Comparison of ENCODE assay signal across 17 cellular contexts in genomic region chr17:29216181-29216580, GRCh38. TPM values are rescaled to one million over a fixed set of nuclear protein-coding genes. Genes with fewer than 3 reads are reported as not detected.
DNase-seq lines count a peak whose midpoint lies in the region; ATAC-seq and TF ChIP-seq lines count a peak whose summit lies in the region.
"Had no signal": no experiment of that assay in that cellular context is flagged by ENCODE, and none has a peak within 500 bp of the region (broad histone marks: within the 10 kb centered on the region; RNA-seq: fewer than 3 reads in every experiment).

No MANE protein-coding gene starts in this region.

- WGBS in esophagus muscularis mucosa = 75% methylated on average over 6 of the region's 6 CpGs
- 89% methylated on average over 6 of the region's 6 CpGs for WGBS in hepatocyte (ENCODE audit: low lambda C conversion rate, missing lambda C conversion rate)

- H3K27ac ChIP-seq in RWPE2 (ENCODE audit: poor library complexity, severe bottlenecking) = peak overlapping the region; percentile 13
- H3K27ac ChIP-seq in epithelial cell of prostate = peak overlapping the region; percentile 64
- no peak overlapping the region for H3K27ac ChIP-seq in CD8-positive, alpha-beta memory T cell (ENCODE audit: low read depth, low read length)
- H3K27ac ChIP-seq in esophagus muscularis mucosa (replicated peaks in 1 of 4) = no peak overlapping the region
- H3K27ac ChIP-seq in hepatocyte = no peak overlapping the region
- H3K27ac ChIP-seq: BLaER1 treated with 17β-estradiol and CSF1 and Interleukin-3, amounts not matched to agents 10 nM and 100 nM had no signal

- ATAC-seq in RWPE2 (ENCODE audit: low read depth) = no peak
- ATAC-seq: HepG2 had no signal

- peaks cover 26% of the 10 kb centered on the region for H3K4me1 ChIP-seq in RWPE2 (ENCODE audit: insufficient read depth, poor library complexity, severe bottlenecking)
- peaks cover 4% of the 10 kb centered on the region for H3K4me1 ChIP-seq in CD8-positive, alpha-beta memory T cell (ENCODE audit: insufficient read depth, low read length)
- peaks cover 0 to 9% (median 8%) of the 10 kb centered on the region in 4 donors for H3K4me1 ChIP-seq in esophagus muscularis mucosa
- H3K4me1 ChIP-seq in hepatocyte (ENCODE audit: insufficient read depth) = no peaks in the 10 kb centered on the region

- intact Hi-C loops in esophagus muscularis mucosa (cut with DNase I) = loop anchor here (5.0 kb wide), 2 partner anchors 34 to 76 kb away; partner anchors contain the start of genes MYO18A and NUFIP2

- POLR2A ChIA-PET in CD8-positive, alpha-beta memory T cell (lab: Charles Lee) = no interaction called here

- no peaks in the 10 kb centered on the region for H4K20me1 ChIP-seq in hepatocyte (ENCODE audit: insufficient read depth, poor library complexity, severe bottlenecking)
- H4K20me1 ChIP-seq: BLaER1 treated with 17β-estradiol and CSF1 and Interleukin-3, amounts not matched to agents 10 nM and 100 nM had no signal

- H3K27ac Mint-ChIP-seq in CD8-positive, alpha-beta memory T cell = no peak overlapping the region

- no peaks in the 10 kb centered on the region for H3K9me2 ChIP-seq in hepatocyte (replicated peaks; ENCODE audit: insufficient read depth)

- TF ChIP-seq CTCF in RWPE2 (IDR thresholded peaks at IDR 0.05; ENCODE audit: poor library complexity, severe bottlenecking) (no peak), esophagus muscularis mucosa (IDR thresholded peaks at IDR 0.05) (no peak), hepatocyte (IDR thresholded peaks at IDR 0.05; ENCODE audit: poor library complexity) (no peak)

- H3K79me2 ChIP-seq in hepatocyte = no peaks in the 10 kb centered on the region

- H3K27me3 Mint-ChIP-seq in CD8-positive, alpha-beta memory T cell = peaks cover 0 to 3% of the 10 kb centered on the region in 2 donors
- H3K27me3 Mint-ChIP-seq: CD4-positive, CD25-positive, alpha-beta regulatory T cell had no signal

- H3K4me3 ChIP-seq in RWPE2 (ENCODE audit: severe bottlenecking) = no peak overlapping the region
- no peak overlapping the region for H3K4me3 ChIP-seq in CD8-positive, alpha-beta memory T cell (ENCODE audit: low read length)
- no peak overlapping the region for H3K4me3 ChIP-seq in esophagus muscularis mucosa
- no peak overlapping the region for H3K4me3 ChIP-seq in hepatocyte
- H3K4me3 ChIP-seq: BLaER1 treated with 17β-estradiol and CSF1 and Interleukin-3, amounts not matched to agents 10 nM and 100 nM had no signal

- no peak overlapping the region for H2AFZ ChIP-seq in hepatocyte

- TF ChIP-seq EP300 in esophagus muscularis mucosa (IDR thresholded peaks at IDR 0.05) = no peak

- H3K27me3 ChIP-seq in RWPE2 (ENCODE audit: insufficient read depth, poor library complexity, severe bottlenecking) (no peaks in the 10 kb centered on the region), esophagus muscularis mucosa (no peaks in the 10 kb centered on the region), hepatocyte (no peaks in the 10 kb centered on the region)
- H3K27me3 ChIP-seq in CD8-positive, alpha-beta memory T cell (ENCODE audit: insufficient read depth, low read length, poor library complexity, severe bottlenecking) = no peaks in the 10 kb centered on the region
- H3K27me3 ChIP-seq: BLaER1 treated with 17β-estradiol and CSF1 and Interleukin-3, amounts not matched to agents 10 nM and 100 nM had no signal

- no peak for TF ChIP-seq POLR2A in esophagus muscularis mucosa (IDR thresholded peaks at IDR 0.05; ENCODE audit: low read depth)

- H3K9me3 Mint-ChIP-seq in CD8-positive, alpha-beta memory T cell = no peaks in the 10 kb centered on the region
- H3K9me3 Mint-ChIP-seq: H9 had no signal

- H3K4me2 ChIP-seq in hepatocyte = no peak overlapping the region

- DNase-seq in NOMO-1 treated with DMSO at 0.1 percent for 48 hours (lab: John Stamatoyannopoulos, UW; ENCODE audit: unreplicated experiment) = peak; percentile 34
- no peak for DNase-seq in NOMO-1 (lab: John Stamatoyannopoulos, UW; ENCODE audit: unreplicated experiment in 2 of 2)
- no peak for DNase-seq in RWPE2 (ENCODE audit: low spot score)
- no peak for DNase-seq in epithelial cell of prostate (ENCODE audit: low read depth, low spot score)
- no peak for DNase-seq in CD8-positive, alpha-beta memory T cell
- no peak for DNase-seq in esophagus muscularis mucosa (ENCODE audit: extremely low spot score)
- DNase-seq in hepatocyte (ENCODE audit: low spot score) = no peak
- DNase-seq: 8988T; Calu3; CD4-positive, CD25-positive, alpha-beta regulatory T cell; DMS 273 treated with DMSO at 0.1 percent for 48 hours; GOT3; H9 had no signal

- peaks cover 8 to 10% (median 9%) of the 10 kb centered on the region in 3 donors for H3K4me1 Mint-ChIP-seq in CD8-positive, alpha-beta memory T cell

- H3K36me3 ChIP-seq in RWPE2 (ENCODE audit: low read depth) (no peaks in the 10 kb centered on the region), esophagus muscularis mucosa (no peaks in the 10 kb centered on the region), hepatocyte (replicated peaks; ENCODE audit: insufficient read depth, low read depth) (no peaks in the 10 kb centered on the region)
- no peaks in the 10 kb centered on the region for H3K36me3 ChIP-seq in CD8-positive, alpha-beta memory T cell (ENCODE audit: insufficient read depth, low read length)
- H3K36me3 ChIP-seq: BLaER1 treated with 17β-estradiol and CSF1 and Interleukin-3, amounts not matched to agents 10 nM and 100 nM had no signal

- no peaks in the 10 kb centered on the region for H3K9me3 ChIP-seq in RWPE2 (ENCODE audit: severe bottlenecking)
- H3K9me3 ChIP-seq in CD8-positive, alpha-beta memory T cell (ENCODE audit: low read length) = no peaks in the 10 kb centered on the region
- no peaks in the 10 kb centered on the region for H3K9me3 ChIP-seq in esophagus muscularis mucosa
- no peaks in the 10 kb centered on the region for H3K9me3 ChIP-seq in hepatocyte (ENCODE audit: low read depth)
- H3K9me3 ChIP-seq: BLaER1 treated with 17β-estradiol and CSF1 and Interleukin-3, amounts not matched to agents 10 nM and 100 nM had no signal

- no peak overlapping the region for H3K4me3 Mint-ChIP-seq in CD8-positive, alpha-beta memory T cell
- H3K4me3 Mint-ChIP-seq: H9 had no signal

- H3K36me3 Mint-ChIP-seq in CD8-positive, alpha-beta memory T cell = no peaks in the 10 kb centered on the region
- H3K36me3 Mint-ChIP-seq: CD4-positive, CD25-positive, alpha-beta regulatory T cell had no signal

- CTCF ChIA-PET in CD8-positive, alpha-beta memory T cell (lab: Charles Lee) = interaction anchor here (1.6 to 10.1 kb wide), 2 partner anchors 9 to 69 kb away, joined by 6 to 159 read pairs; no protein-coding TSS in a partner anchor

RNA-seq across cellular contexts. Expression of gene CRYBA1, which starts 30.5 kb away (rescaled TPM):
- not detected for total RNA-seq in CD8-positive, alpha-beta memory T cell
- polyA plus RNA-seq in CD8-positive, alpha-beta memory T cell = not detected
- total RNA-seq in esophagus muscularis mucosa = not detected
- total RNA-seq in hepatocyte = not detected in 2 replicates
- polyA plus RNA-seq in hepatocyte = not detected in 2 replicates
- total RNA-seq: Calu3; CD4-positive, CD25-positive, alpha-beta regulatory T cell; Daoy; H9; HepG2; HT1080 had no signal
- polyA plus RNA-seq: CD4-positive, CD25-positive, alpha-beta regulatory T cell; HepG2 had no signal

RNA-seq across cellular contexts. Expression of gene MYO18A, which starts 36.0 kb away (rescaled TPM):
- total RNA-seq in CD8-positive, alpha-beta memory T cell = 10 to 100 TPM; 34.0 to 39.7 TPM
- 39.7 TPM for polyA plus RNA-seq in CD8-positive, alpha-beta memory T cell
- 10 to 100 TPM; 46.7 to 82.7 (median 64.6) TPM for total RNA-seq in esophagus muscularis mucosa
- total RNA-seq in hepatocyte = 22.0 and 35.6 TPM in 2 replicates
- 32.2 and 33.8 TPM in 2 replicates for polyA plus RNA-seq in hepatocyte

Comparison
In these comparisons a context has a peak if more than half of its experiments do, and no peak if none do; other contexts are left out.
1. H3K27ac ChIP-seq: peak in RWPE2 (single experiment) and epithelial cell of prostate (single experiment); none in CD8-positive, alpha-beta memory T cell (single experiment), esophagus muscularis mucosa (0 of 4) and hepatocyte (single experiment).